ENCODE assay signal across 12 cellular contexts in the genomic region with DNA sequence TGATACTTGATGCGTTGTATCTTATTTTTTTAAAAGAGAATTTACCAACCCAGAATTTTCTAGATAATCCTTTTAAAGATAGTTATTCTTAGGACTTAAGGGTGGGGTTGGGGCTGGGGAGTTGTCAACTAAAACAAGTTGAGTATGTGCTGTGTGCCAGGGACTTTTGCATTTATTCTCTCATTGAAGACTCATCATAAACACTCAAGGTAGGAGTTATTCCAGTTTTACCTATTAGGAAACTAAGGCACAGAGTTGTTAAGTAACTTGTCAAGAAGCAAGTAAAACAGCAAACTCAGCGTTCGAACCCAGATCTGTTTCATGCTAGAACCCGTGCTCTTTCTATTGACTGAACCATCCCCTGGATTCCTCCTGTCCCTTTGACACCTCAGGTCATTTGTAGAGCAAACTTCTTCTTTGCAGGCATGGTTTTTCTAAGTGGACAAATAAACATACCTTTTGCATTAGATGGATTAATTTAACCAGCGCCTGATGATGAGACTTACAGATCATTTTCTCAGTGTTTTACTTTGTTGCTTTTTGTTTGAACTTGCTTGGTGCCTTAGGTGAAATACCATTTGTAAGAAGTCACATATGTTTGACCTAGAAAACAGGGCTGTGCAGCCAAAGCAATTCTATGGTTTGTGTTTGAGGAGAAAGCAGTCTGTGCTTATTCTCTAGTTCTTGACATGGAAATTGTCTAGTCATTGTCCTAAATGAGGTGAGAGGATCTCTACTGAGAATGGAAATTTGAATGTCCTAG.
DNase-seq lines count a peak whose midpoint lies in the region; ATAC-seq and TF ChIP-seq lines count a peak whose summit lies in the region.
"Had no signal": no experiment of that assay in that cellular context is flagged by ENCODE, and none has a peak within 500 bp of the region (broad histone marks: within the 10 kb centered on the region; RNA-seq: fewer than 3 reads in every experiment).

No MANE protein-coding gene starts in this region.

- dilution Hi-C loops in IMR-90 (cut with HindIII; ENCODE audit: low sequenced_read_pairs, unreplicated experiment), result no loop called here

- peak overlapping the region in 2 of 8 donors; percentile 15 to 19 for H3K27ac Mint-ChIP-seq in CD8-positive, alpha-beta memory T cell
- H3K27ac Mint-ChIP-seq in T-helper 2 cell treated with Interferon-gamma antibody and Interleukin-4, amounts not matched to agents 5 μg/mL and 100 μg/mL, for 36 hours, result no peak overlapping the region

- no peak for DNase-seq in CD8-positive, alpha-beta memory T cell
- DNase-seq in IMR-90 (peak; percentile 37), brain microvascular endothelial cell (no peak), superior temporal gyrus (ENCODE audit: extremely low spot score) (no peak)
- DNase-seq in T-helper 2 cell treated with Interferon-gamma antibody and Interleukin-4, amounts not matched to agents 5 μg/mL and 100 μg/mL, for 36 hours (ENCODE audit: low spot score), result no peak
- DNase-seq: activated T-cell treated with anti-CD3 and anti-CD28 coated beads, Interleukin-2, amount 50 U/mL, for 1 hour; adrenal gland; posterior cingulate gyrus; thyroid gland had no signal

- no peak overlapping the region for H2AK9ac ChIP-seq in IMR-90 (replicated peaks; ENCODE audit: low read depth, low read length, poor library complexity)

- no peak overlapping the region for H4K91ac ChIP-seq in IMR-90 (ENCODE audit: insufficient read depth, low read depth, low read length)

- H3K4me3 ChIP-seq in CD8-positive, alpha-beta memory T cell (ENCODE audit: low read length), result no peak overlapping the region
- no peak overlapping the region for H3K4me3 ChIP-seq in IMR-90 (ENCODE audit: insufficient read depth, low read depth, low read length)
- no peak overlapping the region for H3K4me3 ChIP-seq in brain microvascular endothelial cell (ENCODE audit: low read depth, low read length)
- no peak overlapping the region for H3K4me3 ChIP-seq in iPS-20b (ENCODE audit: low read length)
- H3K4me3 ChIP-seq: adrenal gland, thyroid gland had no signal

- H4K5ac ChIP-seq in IMR-90 (ENCODE audit: low read depth, low read length), result no peak overlapping the region

- peak overlapping the region; percentile 45; the same call in 1 of the 2 replicates for H2AK5ac ChIP-seq in IMR-90 (ENCODE audit: low read depth, low read length)

- no peak overlapping the region; the same call in 2 of the 3 replicates for H2BK15ac ChIP-seq in IMR-90 (ENCODE audit: low read depth, low read length)

- in situ Hi-C loops in IMR-90 (cut with MboI; ENCODE audit: low sequenced_read_pairs) (no loop called here), brain microvascular endothelial cell (cut with HindIII; ENCODE audit: low pct_ligation_motif_present, low sequenced_read_pairs) (no loop called here)

- no peak overlapping the region for H4K8ac ChIP-seq in IMR-90 (ENCODE audit: low read depth in 2 of 2, low read length in 2 of 2)

- H2BK20ac ChIP-seq in IMR-90 (ENCODE audit: low read depth, low read length), result no peak overlapping the region

- peak overlapping the region; percentile 28; the same call in 1 of the 2 replicates for H3K18ac ChIP-seq in IMR-90 (ENCODE audit: low read depth, low read length)

- CTCF ChIA-PET in CD8-positive, alpha-beta memory T cell (lab: Charles Lee), result no interaction called here
- CTCF ChIA-PET in IMR-90 (lab: Yijun Ruan, JAX), result interaction anchor here (0.6 kb wide), 1 partner anchor 24 kb away, joined by 3 read pairs; no protein-coding TSS in a partner anchor

- H3K9me3 ChIP-seq in CD8-positive, alpha-beta memory T cell (ENCODE audit: low read length), result no peaks in the 10 kb centered on the region
- no peaks in the 10 kb centered on the region for H3K9me3 ChIP-seq in IMR-90 (ENCODE audit: control insufficient read depth, insufficient read depth, low read length)
- H3K9me3 ChIP-seq in iPS-20b (ENCODE audit: insufficient read depth, low read depth, low read length), result no peaks in the 10 kb centered on the region
- H3K9me3 ChIP-seq: adrenal gland, thyroid gland had no signal

- H3K27me3 Mint-ChIP-seq in CD8-positive, alpha-beta memory T cell, result no peaks in the 10 kb centered on the region
- H3K27me3 Mint-ChIP-seq in T-helper 2 cell treated with Interferon-gamma antibody and Interleukin-4, amounts not matched to agents 5 μg/mL and 100 μg/mL, for 36 hours (ENCODE audit: low read depth), result no peaks in the 10 kb centered on the region

- H3K9me1 ChIP-seq in IMR-90 (ENCODE audit: insufficient read depth, low read length), result peaks cover 27% of the 10 kb centered on the region

- intact Hi-C loops in IMR-90 (cut with micrococcal nuclease), result no loop called here

- ATAC-seq in IMR-90 (ENCODE audit: low read depth), result no peak
- no peak for ATAC-seq in GM21529 (IDR thresholded peaks at IDR 0.05; ENCODE audit: unreplicated experiment)
- ATAC-seq in GM19455 (IDR thresholded peaks at IDR 0.05; ENCODE audit: unreplicated experiment), result no peak

- no peaks in the 10 kb centered on the region for H3K9me3 Mint-ChIP-seq in CD8-positive, alpha-beta memory T cell
- no peaks in the 10 kb centered on the region for H3K9me3 Mint-ChIP-seq in T-helper 2 cell treated with Interferon-gamma antibody and Interleukin-4, amounts not matched to agents 5 μg/mL and 100 μg/mL, for 36 hours

- no peak overlapping the region for H2AFZ ChIP-seq in IMR-90 (replicated peaks; ENCODE audit: low read length, poor library complexity)

- no peak overlapping the region for H2BK5ac ChIP-seq in IMR-90 (ENCODE audit: low read depth, low read length, poor library complexity, severe bottlenecking)

- H3K4me1 Mint-ChIP-seq in CD8-positive, alpha-beta memory T cell, result peaks cover 11 to 23% (median 17%) of the 10 kb centered on the region in 3 donors
- H3K4me1 Mint-ChIP-seq in T-helper 2 cell treated with Interferon-gamma antibody and Interleukin-4, amounts not matched to agents 5 μg/mL and 100 μg/mL, for 36 hours (ENCODE audit: low read depth), result peaks cover 12% of the 10 kb centered on the region

- H4K20me1 ChIP-seq in IMR-90 (ENCODE audit: insufficient read depth, low read length), result peaks cover 4% of the 10 kb centered on the region; the same call in 1 of the 2 replicates

- no peak for TF ChIP-seq RAD21 in IMR-90 (IDR thresholded peaks at IDR 0.05; ENCODE audit: low read length)

- H3K79me1 ChIP-seq in IMR-90 (ENCODE audit: low read depth in 1 of 2, low read length in 2 of 2), result peaks cover 23 to 57% of the 10 kb centered on the region in 2 experiments

- no peak overlapping the region for H3K4me3 Mint-ChIP-seq in CD8-positive, alpha-beta memory T cell
- H3K4me3 Mint-ChIP-seq in T-helper 2 cell treated with Interferon-gamma antibody and Interleukin-4, amounts not matched to agents 5 μg/mL and 100 μg/mL, for 36 hours, result no peak overlapping the region

- peaks cover 0 to 3% (median 2%) of the 10 kb centered on the region in 3 donors for H3K36me3 Mint-ChIP-seq in CD8-positive, alpha-beta memory T cell
- peaks cover 2% of the 10 kb centered on the region for H3K36me3 Mint-ChIP-seq in T-helper 2 cell treated with Interferon-gamma antibody and Interleukin-4, amounts not matched to agents 5 μg/mL and 100 μg/mL, for 36 hours (ENCODE audit: low read depth)

- H3K36me3 ChIP-seq in CD8-positive, alpha-beta memory T cell (ENCODE audit: insufficient read depth, low read length), result no peaks in the 10 kb centered on the region
- H3K36me3 ChIP-seq in IMR-90 (ENCODE audit: control insufficient read depth, insufficient read depth, low read length) (no peaks in the 10 kb centered on the region), brain microvascular endothelial cell (replicated peaks) (no peaks in the 10 kb centered on the region), iPS-20b (ENCODE audit: insufficient read depth, low read depth, low read length) (no peaks in the 10 kb centered on the region)
- H3K36me3 ChIP-seq: adrenal gland, thyroid gland had no signal

- WGBS in IMR-90 (ENCODE audit: extremely low coverage in 2 of 2, insufficient read length in 1 of 2), 2 experiments, result no CpG with 5 or more reads among the region's 5 CpGs

- H3K27ac ChIP-seq in CD8-positive, alpha-beta memory T cell (ENCODE audit: low read depth, low read length), result peak overlapping the region; percentile 47
- no peak overlapping the region for H3K27ac ChIP-seq in IMR-90 (ENCODE audit: insufficient read depth, low read length)
- peak overlapping the region; percentile 5 for H3K27ac ChIP-seq in brain microvascular endothelial cell
- no peak overlapping the region for H3K27ac ChIP-seq in iPS-20b (ENCODE audit: low read length)
- H3K27ac ChIP-seq: adrenal gland, thyroid gland had no signal

- 0 out of 2 replicates have a peak overlapping the region, but pooled peaks have one; percentile 5 for H3K14ac ChIP-seq in IMR-90 (replicated peaks; ENCODE audit: low read depth, low read length)

- H3K4me1 ChIP-seq in CD8-positive, alpha-beta memory T cell (ENCODE audit: insufficient read depth, low read length), result peaks cover 8% of the 10 kb centered on the region
- H3K4me1 ChIP-seq in IMR-90 (ENCODE audit: control insufficient read depth, insufficient read depth, low read length) (peaks cover 16% of the 10 kb centered on the region), iPS-20b (ENCODE audit: insufficient read depth, low read length) (peaks cover 55% of the 10 kb centered on the region)

- H2BK120ac ChIP-seq in IMR-90 (ENCODE audit: low read depth, low read length), result no peak overlapping the region

- no peak overlapping the region for H3K56ac ChIP-seq in IMR-90 (ENCODE audit: extremely low read depth, insufficient read depth, low read length)

- TF ChIP-seq POLR2A in IMR-90 (IDR thresholded peaks at IDR 0.05; ENCODE audit: low read depth, low read length), result no peak

- BruUV-seq in IMR-90 (replicated peaks; lab: Mats Ljungman, UMichigan), result no TSS peak

- TF ChIP-seq CTCF in IMR-90 (conservative IDR thresholded peaks at IDR 0.05; ENCODE audit: low read depth, low read length) (no peak), brain microvascular endothelial cell (IDR thresholded peaks at IDR 0.05; ENCODE audit: low read depth, low read length, missing control alignments) (no peak)

- peak overlapping the region; percentile 32; the same call in 1 of the 2 replicates for H3K4me2 ChIP-seq in IMR-90 (ENCODE audit: low read depth, low read length)

- H3K9ac ChIP-seq in IMR-90 (ENCODE audit: low read depth, low read length), result no peak overlapping the region
- peak overlapping the region; percentile 24; the same call in 1 of the 2 replicates for H3K9ac ChIP-seq in iPS-20b (ENCODE audit: low read depth, low read length)

- H3K4ac ChIP-seq in IMR-90 (ENCODE audit: low read depth, low read length), result 0 out of 2 replicates have a peak overlapping the region, but pooled peaks have one; percentile 3

- POLR2A ChIA-PET in CD8-positive, alpha-beta memory T cell (lab: Charles Lee), result no interaction called here
- POLR2A ChIA-PET in IMR-90 (lab: Charles Lee; ENCODE audit: unreplicated experiment), result no interaction called here

- H3K27me3 ChIP-seq in CD8-positive, alpha-beta memory T cell (ENCODE audit: insufficient read depth, low read length, poor library complexity, severe bottlenecking), result no peaks in the 10 kb centered on the region
- no peaks in the 10 kb centered on the region for H3K27me3 ChIP-seq in IMR-90 (ENCODE audit: control insufficient read depth, insufficient read depth, low read length)
- no peaks in the 10 kb centered on the region for H3K27me3 ChIP-seq in brain microvascular endothelial cell (replicated peaks)
- H3K27me3 ChIP-seq in iPS-20b (ENCODE audit: insufficient read depth, low read length), result no peaks in the 10 kb centered on the region
- H3K27me3 ChIP-seq: adrenal gland, thyroid gland had no signal

- H3K23ac ChIP-seq in IMR-90 (ENCODE audit: low read depth, low read length), result no peak overlapping the region

Comparison
In these comparisons a context has a peak if more than half of its experiments do, and no peak if none do; other contexts are left out.
1. H3K27ac ChIP-seq: peak in CD8-positive, alpha-beta memory T cell (single experiment) and brain microvascular endothelial cell (single experiment); none in IMR-90 (single experiment) and iPS-20b (single experiment).